1 cellular context compared by ENCODE assay signal in the genomic region with DNA sequence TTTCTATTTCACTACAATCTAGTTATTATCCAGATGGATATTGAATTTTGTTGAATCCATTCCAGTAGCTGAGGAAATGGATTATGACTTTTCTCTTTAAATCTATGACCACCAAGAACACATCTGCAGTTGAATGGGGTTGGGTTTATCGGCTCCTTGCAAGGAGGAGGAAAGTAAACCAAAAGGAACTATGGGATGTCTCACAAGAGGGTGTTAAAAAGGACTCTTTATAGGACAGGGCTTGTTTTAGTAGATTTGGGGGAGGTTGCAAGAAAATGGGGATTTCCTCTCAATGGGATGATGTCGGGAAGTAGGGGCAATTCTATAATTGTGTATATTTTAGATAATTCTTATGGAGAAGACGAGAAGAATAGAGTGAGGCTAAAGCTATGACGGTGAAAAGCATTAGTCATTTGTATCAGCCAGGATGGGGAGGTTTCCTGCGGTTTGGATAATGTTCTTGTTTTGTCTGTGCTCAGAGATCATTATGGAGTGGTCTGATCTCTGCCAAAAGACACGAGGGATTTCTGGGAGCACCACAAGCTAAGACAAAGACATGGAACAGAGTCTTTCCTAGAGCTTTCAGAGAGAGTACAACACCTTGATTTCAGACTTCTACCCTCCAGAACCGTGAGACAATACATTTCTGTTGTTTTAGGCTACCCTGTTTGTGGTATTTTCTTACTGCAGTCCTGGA.
TF ChIP-seq lines count a peak whose summit lies in the region.

No MANE protein-coding gene starts in this region.

TF ChIP-seq in GM23338, 12 proteins besides CTCF, POLR2A, EP300 and RAD21:
- TF ChIP-seq STAT1 (IDR thresholded peaks at IDR 0.05; ENCODE audit: unreplicated experiment) (no peak), ZNF331 (CRISPR knock-in tag; IDR thresholded peaks at IDR 0.05; ENCODE audit: low read depth) (no peak), CREB1 (CRISPR knock-in tag; IDR thresholded peaks at IDR 0.05; ENCODE audit: low read depth) (no peak), NANOG (IDR thresholded peaks at IDR 0.05; ENCODE audit: borderline replicate concordance) (no peak), EZH2phosphoT487 (IDR thresholded peaks at IDR 0.05; ENCODE audit: unreplicated experiment) (no peak), POLR2AphosphoS5 (IDR thresholded peaks at IDR 0.05; ENCODE audit: low read depth) (no peak), EZH2 (IDR thresholded peaks at IDR 0.05; ENCODE audit: low read depth, unreplicated experiment) (no peak), JUNB (IDR thresholded peaks at IDR 0.05; ENCODE audit: unreplicated experiment) (no peak), ZNF114 (CRISPR knock-in tag; IDR thresholded peaks at IDR 0.05) (no peak)
- TF ChIP-seq, protein P1, sequence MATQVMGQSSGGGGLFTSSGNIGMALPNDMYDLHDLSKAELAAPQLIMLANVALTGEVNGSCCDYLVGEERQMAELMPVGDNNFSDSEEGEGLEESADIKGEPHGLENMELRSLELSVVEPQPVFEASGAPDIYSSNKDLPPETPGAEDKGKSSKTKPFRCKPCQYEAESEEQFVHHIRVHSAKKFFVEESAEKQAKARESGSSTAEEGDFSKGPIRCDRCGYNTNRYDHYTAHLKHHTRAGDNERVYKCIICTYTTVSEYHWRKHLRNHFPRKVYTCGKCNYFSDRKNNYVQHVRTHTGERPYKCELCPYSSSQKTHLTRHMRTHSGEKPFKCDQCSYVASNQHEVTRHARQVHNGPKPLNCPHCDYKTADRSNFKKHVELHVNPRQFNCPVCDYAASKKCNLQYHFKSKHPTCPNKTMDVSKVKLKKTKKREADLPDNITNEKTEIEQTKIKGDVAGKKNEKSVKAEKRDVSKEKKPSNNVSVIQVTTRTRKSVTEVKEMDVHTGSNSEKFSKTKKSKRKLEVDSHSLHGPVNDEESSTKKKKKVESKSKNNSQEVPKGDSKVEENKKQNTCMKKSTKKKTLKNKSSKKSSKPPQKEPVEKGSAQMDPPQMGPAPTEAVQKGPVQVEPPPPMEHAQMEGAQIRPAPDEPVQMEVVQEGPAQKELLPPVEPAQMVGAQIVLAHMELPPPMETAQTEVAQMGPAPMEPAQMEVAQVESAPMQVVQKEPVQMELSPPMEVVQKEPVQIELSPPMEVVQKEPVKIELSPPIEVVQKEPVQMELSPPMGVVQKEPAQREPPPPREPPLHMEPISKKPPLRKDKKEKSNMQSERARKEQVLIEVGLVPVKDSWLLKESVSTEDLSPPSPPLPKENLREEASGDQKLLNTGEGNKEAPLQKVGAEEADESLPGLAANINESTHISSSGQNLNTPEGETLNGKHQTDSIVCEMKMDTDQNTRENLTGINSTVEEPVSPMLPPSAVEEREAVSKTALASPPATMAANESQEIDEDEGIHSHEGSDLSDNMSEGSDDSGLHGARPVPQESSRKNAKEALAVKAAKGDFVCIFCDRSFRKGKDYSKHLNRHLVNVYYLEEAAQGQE (IDR thresholded peaks at IDR 0.05; ENCODE audit: unreplicated experiment) = no peak
- TF ChIP-seq, protein P2, sequence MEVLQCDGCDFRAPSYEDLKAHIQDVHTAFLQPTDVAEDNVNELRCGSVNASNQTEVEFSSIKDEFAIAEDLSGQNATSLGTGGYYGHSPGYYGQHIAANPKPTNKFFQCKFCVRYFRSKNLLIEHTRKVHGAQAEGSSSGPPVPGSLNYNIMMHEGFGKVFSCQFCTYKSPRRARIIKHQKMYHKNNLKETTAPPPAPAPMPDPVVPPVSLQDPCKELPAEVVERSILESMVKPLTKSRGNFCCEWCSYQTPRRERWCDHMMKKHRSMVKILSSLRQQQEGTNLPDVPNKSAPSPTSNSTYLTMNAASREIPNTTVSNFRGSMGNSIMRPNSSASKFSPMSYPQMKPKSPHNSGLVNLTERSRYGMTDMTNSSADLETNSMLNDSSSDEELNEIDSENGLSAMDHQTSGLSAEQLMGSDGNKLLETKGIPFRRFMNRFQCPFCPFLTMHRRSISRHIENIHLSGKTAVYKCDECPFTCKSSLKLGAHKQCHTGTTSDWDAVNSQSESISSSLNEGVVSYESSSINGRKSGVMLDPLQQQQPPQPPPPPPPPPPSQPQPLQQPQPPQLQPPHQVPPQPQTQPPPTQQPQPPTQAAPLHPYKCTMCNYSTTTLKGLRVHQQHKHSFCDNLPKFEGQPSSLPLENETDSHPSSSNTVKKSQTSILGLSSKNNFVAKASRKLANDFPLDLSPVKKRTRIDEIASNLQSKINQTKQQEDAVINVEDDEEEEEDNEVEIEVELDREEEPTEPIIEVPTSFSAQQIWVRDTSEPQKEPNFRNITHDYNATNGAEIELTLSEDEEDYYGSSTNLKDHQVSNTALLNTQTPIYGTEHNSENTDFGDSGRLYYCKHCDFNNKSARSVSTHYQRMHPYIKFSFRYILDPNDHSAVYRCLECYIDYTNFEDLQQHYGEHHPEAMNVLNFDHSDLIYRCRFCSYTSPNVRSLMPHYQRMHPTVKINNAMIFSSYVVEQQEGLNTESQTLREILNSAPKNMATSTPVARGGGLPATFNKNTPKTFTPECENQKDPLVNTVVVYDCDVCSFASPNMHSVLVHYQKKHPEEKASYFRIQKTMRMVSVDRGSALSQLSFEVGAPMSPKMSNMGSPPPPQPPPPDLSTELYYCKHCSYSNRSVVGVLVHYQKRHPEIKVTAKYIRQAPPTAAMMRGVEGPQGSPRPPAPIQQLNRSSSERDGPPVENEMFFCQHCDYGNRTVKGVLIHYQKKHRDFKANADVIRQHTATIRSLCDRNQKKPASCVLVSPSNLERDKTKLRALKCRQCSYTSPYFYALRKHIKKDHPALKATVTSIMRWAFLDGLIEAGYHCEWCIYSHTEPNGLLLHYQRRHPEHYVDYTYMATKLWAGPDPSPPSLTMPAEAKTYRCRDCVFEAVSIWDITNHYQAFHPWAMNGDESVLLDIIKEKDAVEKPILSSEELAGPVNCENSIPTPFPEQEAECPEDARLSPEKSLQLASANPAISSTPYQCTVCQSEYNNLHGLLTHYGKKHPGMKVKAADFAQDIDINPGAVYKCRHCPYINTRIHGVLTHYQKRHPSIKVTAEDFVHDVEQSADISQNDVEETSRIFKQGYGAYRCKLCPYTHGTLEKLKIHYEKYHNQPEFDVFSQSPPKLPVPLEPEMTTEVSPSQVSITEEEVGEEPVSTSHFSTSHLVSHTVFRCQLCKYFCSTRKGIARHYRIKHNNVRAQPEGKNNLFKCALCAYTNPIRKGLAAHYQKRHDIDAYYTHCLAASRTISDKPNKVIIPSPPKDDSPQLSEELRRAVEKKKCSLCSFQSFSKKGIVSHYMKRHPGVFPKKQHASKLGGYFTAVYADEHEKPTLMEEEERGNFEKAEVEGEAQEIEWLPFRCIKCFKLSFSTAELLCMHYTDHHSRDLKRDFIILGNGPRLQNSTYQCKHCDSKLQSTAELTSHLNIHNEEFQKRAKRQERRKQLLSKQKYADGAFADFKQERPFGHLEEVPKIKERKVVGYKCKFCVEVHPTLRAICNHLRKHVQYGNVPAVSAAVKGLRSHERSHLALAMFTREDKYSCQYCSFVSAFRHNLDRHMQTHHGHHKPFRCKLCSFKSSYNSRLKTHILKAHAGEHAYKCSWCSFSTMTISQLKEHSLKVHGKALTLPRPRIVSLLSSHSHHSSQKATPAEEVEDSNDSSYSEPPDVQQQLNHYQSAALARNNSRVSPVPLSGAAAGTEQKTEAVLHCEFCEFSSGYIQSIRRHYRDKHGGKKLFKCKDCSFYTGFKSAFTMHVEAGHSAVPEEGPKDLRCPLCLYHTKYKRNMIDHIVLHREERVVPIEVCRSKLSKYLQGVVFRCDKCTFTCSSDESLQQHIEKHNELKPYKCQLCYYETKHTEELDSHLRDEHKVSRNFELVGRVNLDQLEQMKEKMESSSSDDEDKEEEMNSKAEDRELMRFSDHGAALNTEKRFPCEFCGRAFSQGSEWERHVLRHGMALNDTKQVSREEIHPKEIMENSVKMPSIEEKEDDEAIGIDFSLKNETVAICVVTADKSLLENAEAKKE (CRISPR knock-in tag; IDR thresholded peaks at IDR 0.05) = no peak
- TF ChIP-seq, protein P3, sequence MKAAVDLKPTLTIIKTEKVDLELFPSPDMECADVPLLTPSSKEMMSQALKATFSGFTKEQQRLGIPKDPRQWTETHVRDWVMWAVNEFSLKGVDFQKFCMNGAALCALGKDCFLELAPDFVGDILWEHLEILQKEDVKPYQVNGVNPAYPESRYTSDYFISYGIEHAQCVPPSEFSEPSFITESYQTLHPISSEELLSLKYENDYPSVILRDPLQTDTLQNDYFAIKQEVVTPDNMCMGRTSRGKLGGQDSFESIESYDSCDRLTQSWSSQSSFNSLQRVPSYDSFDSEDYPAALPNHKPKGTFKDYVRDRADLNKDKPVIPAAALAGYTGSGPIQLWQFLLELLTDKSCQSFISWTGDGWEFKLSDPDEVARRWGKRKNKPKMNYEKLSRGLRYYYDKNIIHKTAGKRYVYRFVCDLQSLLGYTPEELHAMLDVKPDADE (IDR thresholded peaks at IDR 0.05) = no peak
